ENCODE assay signal across 24 cellular contexts in the genomic region with DNA sequence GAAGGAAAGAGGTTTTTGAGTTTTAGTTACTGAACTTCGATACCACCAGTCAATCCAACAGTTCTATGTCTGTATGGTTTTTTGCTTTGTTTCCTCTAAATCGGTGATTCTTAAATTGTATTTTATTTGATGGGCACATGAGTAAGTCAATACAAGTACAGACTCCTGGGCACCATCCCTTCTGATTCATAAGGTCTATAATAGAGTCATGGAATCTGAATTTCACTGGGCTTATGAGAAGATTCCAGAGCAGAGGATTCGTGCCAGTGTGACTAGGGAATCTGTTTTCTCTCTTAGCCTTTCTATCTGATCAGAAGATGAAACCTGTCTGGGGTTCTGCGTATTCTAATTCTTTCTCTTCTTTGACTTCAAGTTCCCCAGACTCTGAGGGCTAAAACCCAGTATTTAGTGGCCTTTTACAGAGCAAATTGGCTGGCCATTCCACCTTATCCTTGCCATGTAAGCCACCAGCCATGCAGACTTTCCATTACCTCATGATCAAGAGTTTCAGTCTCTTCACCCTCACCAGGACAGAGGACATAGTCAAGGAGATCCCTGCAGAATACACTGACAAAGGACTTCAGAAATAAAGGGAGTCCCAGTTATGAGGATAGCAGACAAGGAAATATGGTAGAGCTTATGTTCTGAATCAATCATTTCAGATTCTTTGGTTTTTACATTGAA.
DNase-seq lines count a peak whose midpoint lies in the region; FAIRE-seq and TF ChIP-seq lines count a peak whose summit lies in the region.
"Had no signal": no experiment of that assay in that cellular context is flagged by ENCODE, and none has a peak within 500 bp of the region (broad histone marks: within the 10 kb centered on the region; RNA-seq: fewer than 3 reads in every experiment).

No MANE protein-coding gene starts in this region.

- no peak for TF ChIP-seq CTCF in foreskin fibroblast (IDR thresholded peaks at IDR 0.05; ENCODE audit: low read depth, low read length)

- FAIRE-seq in frontal cortex (lab: Jason Lieb, UNC) = no peak
- FAIRE-seq: D721Med, islet of Langerhans had no signal

- no peaks in the 10 kb centered on the region for H3K9me3 ChIP-seq in neuronal stem cell (replicated peaks in 1 of 2; ENCODE audit: control insufficient read depth in 2 of 2, insufficient read depth in 1 of 2, low read depth in 1 of 2, low read length in 2 of 2)
- H3K9me3 ChIP-seq: sigmoid colon, upper lobe of left lung had no signal

- H3K4me1 ChIP-seq in neuronal stem cell (ENCODE audit: control insufficient read depth in 2 of 2, insufficient read depth in 1 of 2, low read depth in 1 of 2, low read length in 2 of 2) = no peaks in the 10 kb centered on the region
- H3K4me1 ChIP-seq: parathyroid adenoma, sigmoid colon, upper lobe of left lung had no signal

- H3K36me3 ChIP-seq in neuronal stem cell (replicated peaks in 1 of 2; ENCODE audit: control insufficient read depth in 2 of 2, insufficient read depth in 2 of 2, low read length in 2 of 2) = no peaks in the 10 kb centered on the region
- H3K36me3 ChIP-seq: sigmoid colon, upper lobe of left lung had no signal

- WGBS in neuronal stem cell (ENCODE audit: extremely low coverage in 2 of 2, insufficient read length in 2 of 2, insufficient replicate concordance in 1 of 2), 2 donors = no CpG with 5 or more reads among the region's 4 CpGs

- H2AFZ ChIP-seq in neuronal stem cell (ENCODE audit: low read length) = no peak overlapping the region
- H2AFZ ChIP-seq: parathyroid adenoma had no signal

- H2BK15ac ChIP-seq in neuronal stem cell (ENCODE audit: low read length) = no peak overlapping the region

- no peak overlapping the region for H3K4ac ChIP-seq in neuronal stem cell (ENCODE audit: low read length)

- H2AK5ac ChIP-seq in neuronal stem cell (ENCODE audit: low read depth, low read length) = no peak overlapping the region

- no peak overlapping the region for H3K4me2 ChIP-seq in neuronal stem cell (ENCODE audit: insufficient read depth, low read length, poor library complexity, severe bottlenecking)

- DNase-seq in HCEC 1CT = peak; percentile 48
- peak; percentile 58 for DNase-seq in amniotic stem cell (lab: John Stamatoyannopoulos, UW)
- peak; percentile 16 to 33 for DNase-seq in foreskin fibroblast
- peak; percentile 64 for DNase-seq in stromal cell of bone marrow (ENCODE audit: low read depth)
- no peak for DNase-seq in frontal cortex (ENCODE audit: low spot score in 2 of 2)
- DNase-seq in neuronal stem cell (ENCODE audit: low spot score) = no peak
- DNase-seq in AG08396 (ENCODE audit: low spot score) = no peak
- DNase-seq: activated CD4-positive, alpha-beta T cell treated with anti-CD3 and anti-CD28 coated beads, Interleukin-2, amount 50 U/mL, for 1 hour; activated CD8-positive, alpha-beta memory T cell treated with anti-CD3 and anti-CD28 coated beads, Interleukin-2, amount 50 U/mL, for 4 hours; activated effector memory CD4-positive, alpha-beta T cell treated with Interleukin-2 at 50 U/mL for 16 hours; activated naive CD8-positive, alpha-beta T cell treated with anti-CD3 and anti-CD28 coated beads, Interleukin-2, amount 50 U/mL, for 24 hours; naive thymus-derived CD4-positive, alpha-beta T cell; NCI-H1930; NCI-H510A treated with DMSO at 0.1 percent for 48 hours; sigmoid colon; stimulated activated CD4-positive, alpha-beta T cell treated with anti-CD3 and anti-CD28 coated beads, Interleukin-1b, Interleukin-23, amount 100 ng/mL, for 48 hours; stimulated activated naive CD8-positive, alpha-beta T cell treated with anti-CD3 and anti-CD28 coated beads, Interleukin-15, amount 100 ng/mL, for 72 hours; T-cell; upper lobe of left lung had no signal

- H2BK120ac ChIP-seq in neuronal stem cell (ENCODE audit: low read depth, low read length) = no peak overlapping the region

- H3K4me3 ChIP-seq in foreskin fibroblast (ENCODE audit: low read depth in 1 of 2, low read length in 2 of 2) = no peak overlapping the region
- no peak overlapping the region for H3K4me3 ChIP-seq in neuronal stem cell (ENCODE audit: low read length in 2 of 2)
- H3K4me3 ChIP-seq: K562, sigmoid colon, upper lobe of left lung had no signal

- H3K27ac ChIP-seq in neuronal stem cell (replicated peaks; ENCODE audit: low read length) = no peak overlapping the region
- H3K27ac ChIP-seq: C4-2B, parathyroid adenoma, sigmoid colon, upper lobe of left lung had no signal

- no peak overlapping the region for H4K8ac ChIP-seq in neuronal stem cell (ENCODE audit: low read depth, low read length)

- H3K18ac ChIP-seq in neuronal stem cell (ENCODE audit: low read length) = no peak overlapping the region

- H3K23ac ChIP-seq in neuronal stem cell (ENCODE audit: low read depth, low read length, poor library complexity) = no peak overlapping the region

- no peak overlapping the region for H3K14ac ChIP-seq in neuronal stem cell (ENCODE audit: low read length)

- H3K9ac ChIP-seq in neuronal stem cell (ENCODE audit: low read depth, low read length, poor library complexity) = no peak overlapping the region
- H3K9ac ChIP-seq: parathyroid adenoma had no signal

- no peak overlapping the region for H4K91ac ChIP-seq in neuronal stem cell (ENCODE audit: low read depth, low read length, poor library complexity)

- H2BK12ac ChIP-seq in neuronal stem cell (ENCODE audit: low read length) = no peak overlapping the region

- no peak overlapping the region for H2BK5ac ChIP-seq in neuronal stem cell (ENCODE audit: low read length)

- no peaks in the 10 kb centered on the region for H3K79me1 ChIP-seq in neuronal stem cell (ENCODE audit: low read depth, low read length)

- no peaks in the 10 kb centered on the region for H3K27me3 ChIP-seq in neuronal stem cell (ENCODE audit: control insufficient read depth in 3 of 3, insufficient read depth in 3 of 3, low read depth in 1 of 3, low read length in 3 of 3)
- H3K27me3 ChIP-seq: sigmoid colon, upper lobe of left lung had no signal

Comparison
In these comparisons a context has a peak if more than half of its experiments do, and no peak if none do; other contexts are left out.
1. DNase-seq: peak in HCEC 1CT (single experiment), amniotic stem cell (single experiment), foreskin fibroblast (2 of 2) and stromal cell of bone marrow (single experiment); none in frontal cortex (0 of 2), neuronal stem cell (single experiment) and AG08396 (single experiment).